Comparison of ENCODE assay signal across 8 cellular contexts in genomic region chr9:33921967-33922895, GRCh38.
DNase-seq lines count a peak whose midpoint lies in the region; ATAC-seq and TF ChIP-seq lines count a peak whose summit lies in the region.

No MANE protein-coding gene starts in this region.

- no peaks in the 10 kb centered on the region for H3K9me2 ChIP-seq in SU-DHL-6 (replicated peaks; ENCODE audit: insufficient read depth, low read length)

- H3K79me2 ChIP-seq in SU-DHL-6 (ENCODE audit: insufficient read depth, low read length): no peaks in the 10 kb centered on the region

- H3K9me3 Mint-ChIP-seq in CD4-positive, alpha-beta memory T cell: no peaks in the 10 kb centered on the region
- H3K9me3 Mint-ChIP-seq in stimulated activated effector memory CD8-positive, alpha-beta T cell treated with anti-CD3 and anti-CD28 coated beads, Interleukin-12 subunit alpha, Interleukin-12 subunit beta, amount 100 ng/mL, for 72 hours: no peaks in the 10 kb centered on the region

- TF ChIP-seq CTCF in GM20000 (IDR thresholded peaks at IDR 0.05; ENCODE audit: extremely low read depth, missing control alignments) (peak; percentile 21), SU-DHL-6 (IDR thresholded peaks at IDR 0.05; ENCODE audit: insufficient read depth, low read length, poor library complexity, severe bottlenecking) (peak; percentile 86), fibroblast of mammary gland (conservative IDR thresholded peaks at IDR 0.05; ENCODE audit: control insufficient read depth, insufficient read depth, low read depth, low read length) (peak; percentile 80)

- H3K27ac ChIP-seq in CD4-positive, alpha-beta memory T cell (ENCODE audit: low read depth, low read length): no peak overlapping the region
- H3K27ac ChIP-seq in SU-DHL-6 (ENCODE audit: low read depth, low read length): no peak overlapping the region; the same call in 1 of the 2 replicates

- intact Hi-C loops in CD4-positive, alpha-beta memory T cell (cut with micrococcal nuclease): loop anchor here (1.0 kb wide), 1 partner anchor 109 kb away; no protein-coding TSS in a partner anchor

- POLR2A ChIA-PET in CD4-positive, alpha-beta memory T cell (lab: Charles Lee; ENCODE audit: partially characterized antibody): no interaction called here

- peak overlapping the region in 1 of 7 donors; percentile 12 for H3K27ac Mint-ChIP-seq in CD4-positive, alpha-beta memory T cell
- peak overlapping the region; percentile 10 for H3K27ac Mint-ChIP-seq in stimulated activated effector memory CD8-positive, alpha-beta T cell treated with anti-CD3 and anti-CD28 coated beads, Interleukin-12 subunit alpha, Interleukin-12 subunit beta, amount 100 ng/mL, for 72 hours

- H3K36me3 Mint-ChIP-seq in CD4-positive, alpha-beta memory T cell: peaks cover 48 to 78% of the 10 kb centered on the region in 2 donors
- peaks cover 100% of the 10 kb centered on the region for H3K36me3 Mint-ChIP-seq in stimulated activated effector memory CD8-positive, alpha-beta T cell treated with anti-CD3 and anti-CD28 coated beads, Interleukin-12 subunit alpha, Interleukin-12 subunit beta, amount 100 ng/mL, for 72 hours

- ATAC-seq in stimulated activated effector memory CD8-positive, alpha-beta T cell treated with anti-CD3 and anti-CD28 coated beads, Interleukin-12 subunit alpha, Interleukin-12 subunit beta, amount 100 ng/mL, for 72 hours: peak; percentile 49
- ATAC-seq in HG02852 (IDR thresholded peaks at IDR 0.05; ENCODE audit: unreplicated experiment): no peak

- H3K4me1 Mint-ChIP-seq in CD4-positive, alpha-beta memory T cell: peaks cover 0 to 5% (median 1%) of the 10 kb centered on the region in 4 donors
- H3K4me1 Mint-ChIP-seq in stimulated activated effector memory CD8-positive, alpha-beta T cell treated with anti-CD3 and anti-CD28 coated beads, Interleukin-12 subunit alpha, Interleukin-12 subunit beta, amount 100 ng/mL, for 72 hours: no peaks in the 10 kb centered on the region

- no peaks in the 10 kb centered on the region for H3K27me3 ChIP-seq in CD4-positive, alpha-beta memory T cell (ENCODE audit: insufficient read depth, low read length)
- no peaks in the 10 kb centered on the region for H3K27me3 ChIP-seq in SU-DHL-6 (ENCODE audit: low read length)

- H4K20me1 ChIP-seq in SU-DHL-6 (ENCODE audit: low read depth, low read length): no peaks in the 10 kb centered on the region

- no peak overlapping the region for H3K4me3 ChIP-seq in CD4-positive, alpha-beta memory T cell (ENCODE audit: low read length in 2 of 2)
- H3K4me3 ChIP-seq in SU-DHL-6 (ENCODE audit: insufficient read depth, low read length, poor library complexity, severe bottlenecking): no peak overlapping the region
- H3K4me3 ChIP-seq in fibroblast of mammary gland (ENCODE audit: control insufficient read depth, low read depth, low read length): no peak overlapping the region

- no peaks in the 10 kb centered on the region for H3K9me3 ChIP-seq in CD4-positive, alpha-beta memory T cell (ENCODE audit: control insufficient read depth in 1 of 2, low read length in 2 of 2)
- no peaks in the 10 kb centered on the region for H3K9me3 ChIP-seq in SU-DHL-6 (ENCODE audit: insufficient read depth, low read length)

- H3K27me3 Mint-ChIP-seq in CD4-positive, alpha-beta memory T cell: no peaks in the 10 kb centered on the region

- no peak overlapping the region for H3K9ac ChIP-seq in SU-DHL-6 (ENCODE audit: low read length)

- no peak overlapping the region for H2AFZ ChIP-seq in SU-DHL-6 (ENCODE audit: low read depth, low read length, severe bottlenecking)

- no peak overlapping the region for H3K4me3 Mint-ChIP-seq in CD4-positive, alpha-beta memory T cell
- no peak overlapping the region for H3K4me3 Mint-ChIP-seq in stimulated activated effector memory CD8-positive, alpha-beta T cell treated with anti-CD3 and anti-CD28 coated beads, Interleukin-12 subunit alpha, Interleukin-12 subunit beta, amount 100 ng/mL, for 72 hours

- H3K4me2 ChIP-seq in SU-DHL-6 (ENCODE audit: low read depth, low read length, poor library complexity, severe bottlenecking): no peak overlapping the region

- no peaks in the 10 kb centered on the region for H3K4me1 ChIP-seq in CD4-positive, alpha-beta memory T cell (ENCODE audit: insufficient read depth, low read length)

- H3F3A ChIP-seq in SU-DHL-6 (ENCODE audit: insufficient read depth): peaks cover 84% of the 10 kb centered on the region

- CTCF ChIA-PET in CD4-positive, alpha-beta memory T cell (lab: Charles Lee; ENCODE audit: partially characterized antibody): interaction anchor here (3.0 to 3.1 kb wide), 2 partner anchors 10 to 107 kb away, joined by 11 to 17 read pairs; no protein-coding TSS in a partner anchor

- H3K36me3 ChIP-seq in CD4-positive, alpha-beta memory T cell (ENCODE audit: insufficient read depth, low read length): peaks cover 59% of the 10 kb centered on the region
- peaks cover 28% of the 10 kb centered on the region for H3K36me3 ChIP-seq in SU-DHL-6 (ENCODE audit: low read length)

- DNase-seq in CD4-positive, alpha-beta memory T cell: peak in 3 of 5 donors; percentile 7 to 11 (median 9)
- DNase-seq in GM20000 (ENCODE audit: low spot score): peak; percentile 46
- DNase-seq in fibroblast of mammary gland (ENCODE audit: low read depth): peak; percentile 40
- DNase-seq in stimulated activated effector memory CD8-positive, alpha-beta T cell treated with anti-CD3 and anti-CD28 coated beads, Interleukin-12 subunit alpha, Interleukin-12 subunit beta, amount 100 ng/mL, for 72 hours (ENCODE audit: low spot score in 2 of 2): no peak
- DNase-seq in 8988T: no peak
- DNase-seq in activated gamma-delta T cell treated with Interleukin-2 at 50 U/mL for 16 hours: no peak

Comparison
In these comparisons a context has a peak if more than half of its experiments do, and no peak if none do; other contexts are left out.
1. DNase-seq: peak in CD4-positive, alpha-beta memory T cell (3 of 5), GM20000 (single experiment) and fibroblast of mammary gland (single experiment); none in stimulated activated effector memory CD8-positive, alpha-beta T cell treated with anti-CD3 and anti-CD28 coated beads, Interleukin-12 subunit alpha, Interleukin-12 subunit beta, amount 100 ng/mL, for 72 hours (0 of 2), 8988T (single experiment) and activated gamma-delta T cell treated with Interleukin-2 at 50 U/mL for 16 hours (single experiment).
2. CTCF ChIP-seq: peak in every context shown above with its lines; median percentile 86 in SU-DHL-6; 80 in fibroblast of mammary gland; 21 in GM20000.